ENCODE assay signal across 7 cellular contexts in genomic region chr2:230828272-230828961, GRCh38. TPM values are rescaled to one million over a fixed set of nuclear protein-coding genes. Genes with fewer than 3 reads are reported as not detected.
A peak's percentile ranks its signal among the peaks of the same experiment; 100 is the strongest.
DNase-seq lines count a peak whose midpoint lies in the region; ATAC-seq and FAIRE-seq lines count a peak whose summit lies in the region.

No MANE protein-coding gene starts in this region.

- H3K9me3 ChIP-seq in HUES48 (ENCODE audit: control insufficient read depth, insufficient read depth, low read length) (no peaks in the 10 kb centered on the region), small intestine (ENCODE audit: control insufficient read depth, low read depth) (no peaks in the 10 kb centered on the region)

- DNase-seq in small intestine (peak; percentile 16), NCI-H1417 treated with DMSO at 0.1 percent for 48 hours (lab: John Stamatoyannopoulos, UW) (no peak)

- peak; percentile 47 for ATAC-seq in GM19023 (IDR thresholded peaks at IDR 0.05; ENCODE audit: unreplicated experiment)
- ATAC-seq in esophagus mucosa: peak; percentile 62
- ATAC-seq in GM19328 (IDR thresholded peaks at IDR 0.05; ENCODE audit: unreplicated experiment): no peak
- no peak for ATAC-seq in GM19455 (IDR thresholded peaks at IDR 0.05; ENCODE audit: unreplicated experiment)

- no peak for FAIRE-seq in small intestine (lab: Jason Lieb, UNC)

- peak overlapping the region; percentile 31; the same call in 1 of the 2 replicates for H3K4me3 ChIP-seq in HUES48 (ENCODE audit: low read depth, low read length)
- peak overlapping the region in 1 of 2 donors; percentile 31 for H3K4me3 ChIP-seq in small intestine (ENCODE audit: low read depth in 1 of 2, low read length in 2 of 2)

- H3K9ac ChIP-seq in HUES48 (ENCODE audit: low read depth, low read length): no peak overlapping the region

- WGBS in small intestine, 3 donors: 14 to 21% (median 20%) methylated on average over 25 to 61 of the region's 61 CpGs

- H3K27ac ChIP-seq in HUES48 (ENCODE audit: low read depth, low read length) (no peak overlapping the region), small intestine (ENCODE audit: low read depth in 1 of 2, low read length in 1 of 2) (no peak overlapping the region)

- H3K4me1 ChIP-seq in HUES48 (ENCODE audit: control insufficient read depth, insufficient read depth, low read length) (no peaks in the 10 kb centered on the region), small intestine (ENCODE audit: control insufficient read depth in 2 of 2, insufficient read depth in 1 of 2, low read depth in 1 of 2, low read length in 1 of 2) (no peaks in the 10 kb centered on the region)

- H3K27me3 ChIP-seq in HUES48 (ENCODE audit: control insufficient read depth, insufficient read depth, low read length): no peaks in the 10 kb centered on the region
- H3K27me3 ChIP-seq in small intestine (ENCODE audit: control insufficient read depth in 2 of 2, insufficient read depth in 2 of 2, low read length in 2 of 2): peaks cover 0 to 4% of the 10 kb centered on the region in 2 donors

- no peaks in the 10 kb centered on the region for H3K36me3 ChIP-seq in HUES48 (ENCODE audit: control insufficient read depth, insufficient read depth, low read length)
- no peaks in the 10 kb centered on the region for H3K36me3 ChIP-seq in small intestine (ENCODE audit: control insufficient read depth in 2 of 2, insufficient read depth in 2 of 2, low read length in 2 of 2)

RNA-seq across cellular contexts. Expression of gene ITM2C, which starts 36.3 kb away (rescaled TPM):
- 7.3 TPM for total RNA-seq in esophagus mucosa
- 100 to 1,000 TPM in 2 of 3 donors, 10 to 100 TPM in 1; 38.9 to 184 (median 153) TPM for polyA plus RNA-seq in small intestine

Comparison
In these comparisons a context has a peak if more than half of its experiments do, and no peak if none do; other contexts are left out.
1. ATAC-seq: peak in GM19023 (single experiment) and esophagus mucosa (single experiment); none in GM19328 (single experiment) and GM19455 (single experiment).